Comparison of ENCODE assay signal across 25 cellular contexts in genomic region chr21:36257657-36258056, GRCh38.
"Had no signal": no experiment of that assay in that cellular context is flagged by ENCODE, and none has a peak within 500 bp of the region (broad histone marks: within the 10 kb centered on the region; RNA-seq: fewer than 3 reads in every experiment).

No MANE protein-coding gene starts in this region.

- DNase-seq: activated CD4-positive, alpha-beta T cell treated with anti-CD3 and anti-CD28 coated beads for 4 hours; activated CD4-positive, alpha-beta T cell treated with anti-CD3 and anti-CD28 coated beads, Interleukin-2, amount 50 U/mL, for 4 hours; activated gamma-delta T cell treated with Interleukin-2 at 50 U/mL for 16 hours; activated naive CD4-positive, alpha-beta T cell treated with anti-CD3 and anti-CD28 coated beads, Interleukin-2, amount 50 U/mL, for 16 hours; activated T-cell treated with anti-CD3 and anti-CD28 coated beads, Interleukin-2, amount 50 U/mL, for 1 hour; amniotic stem cell; endodermal cell; foreskin fibroblast; heart right ventricle; mesenchymal stem cell; nephron progenitor cell; ovary; stimulated activated CD4-positive, alpha-beta T cell treated with anti-CD3 and anti-CD28 coated beads, Interleukin-12 subunit alpha, Interleukin-12 subunit beta, amount 100 ng/mL, for 4 hours; stimulated activated CD4-positive, alpha-beta T cell treated with anti-CD3 and anti-CD28 coated beads, Interleukin-4, amount 100 ng/mL, for 1 hour; stomach; thyroid gland; upper lobe of left lung had no signal

- H3K9me3 Mint-ChIP-seq: activated T-helper 17 cell treated with anti-CD3 and anti-CD28 coated beads, Interleukin-2, amount 50 U/mL, for 72 hours; central memory CD8-positive, alpha-beta T cell; dendritic cell treated with granulocyte-macrophage colony-stimulating factor and Interleukin-4, amounts not matched to agents 40 ng/mL and 50 ng/mL, for 4 days; endodermal cell; nephron progenitor cell had no signal

- H3K27ac ChIP-seq: heart right ventricle, neutrophil, ovary, skin epidermis, stomach, thyroid gland, upper lobe of left lung had no signal

- H3K27me3 ChIP-seq: heart right ventricle, neutrophil, ovary, stomach, thyroid gland, upper lobe of left lung had no signal

- H3K4me3 ChIP-seq: heart right ventricle, ovary, skin epidermis, stomach, thyroid gland, upper lobe of left lung had no signal

- H3K4me3 Mint-ChIP-seq: activated T-helper 17 cell treated with anti-CD3 and anti-CD28 coated beads, Interleukin-2, amount 50 U/mL, for 72 hours; central memory CD8-positive, alpha-beta T cell; dendritic cell treated with granulocyte-macrophage colony-stimulating factor and Interleukin-4, amounts not matched to agents 40 ng/mL and 50 ng/mL, for 4 days; endodermal cell; nephron progenitor cell had no signal

- H3K36me3 ChIP-seq: ovary had no signal

- ATAC-seq: activated T-helper 17 cell treated with anti-CD3 and anti-CD28 coated beads, Interleukin-2, amount 50 U/mL, for 72 hours; esophagus mucosa; heart right ventricle; sciatic nerve had no signal

- H3K27me3 Mint-ChIP-seq: activated T-helper 17 cell treated with anti-CD3 and anti-CD28 coated beads, Interleukin-2, amount 50 U/mL, for 72 hours; central memory CD8-positive, alpha-beta T cell; dendritic cell treated with granulocyte-macrophage colony-stimulating factor and Interleukin-4, amounts not matched to agents 40 ng/mL and 50 ng/mL, for 4 days; progenitor cell of endocrine pancreas had no signal

- H3K9me3 ChIP-seq: heart right ventricle, neutrophil, ovary, stomach, thyroid gland, upper lobe of left lung had no signal

- H3K27ac Mint-ChIP-seq: activated T-helper 17 cell treated with anti-CD3 and anti-CD28 coated beads, Interleukin-2, amount 50 U/mL, for 72 hours; dendritic cell treated with granulocyte-macrophage colony-stimulating factor and Interleukin-4, amounts not matched to agents 40 ng/mL and 50 ng/mL, for 4 days; endodermal cell; nephron progenitor cell; progenitor cell of endocrine pancreas had no signal
